19 cellular contexts compared by ENCODE assay signal in the genomic region with DNA sequence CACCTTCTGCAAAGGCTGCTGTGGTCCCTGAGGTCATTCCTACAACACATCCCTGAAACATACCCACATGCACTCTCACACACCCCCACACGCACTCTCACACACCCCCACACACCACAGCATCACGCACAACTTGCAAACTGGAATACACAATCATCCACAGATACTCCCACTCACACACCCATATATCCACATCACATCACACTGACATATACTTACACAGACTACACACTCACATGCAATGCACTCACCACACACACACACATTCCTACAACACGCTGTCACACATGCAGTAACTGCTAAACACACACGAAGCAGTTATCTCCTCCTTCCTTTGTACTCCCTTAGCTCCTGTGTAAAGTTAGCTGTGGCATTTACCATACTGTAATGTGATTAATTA. TPM values are rescaled to one million over a fixed set of nuclear protein-coding genes. Genes with fewer than 3 reads are reported as not detected.
DNase-seq lines count a peak whose midpoint lies in the region; ATAC-seq, FAIRE-seq and TF ChIP-seq lines count a peak whose summit lies in the region.
"Had no signal": no experiment of that assay in that cellular context is flagged by ENCODE, and none has a peak within 500 bp of the region (broad histone marks: within the 10 kb centered on the region; RNA-seq: fewer than 3 reads in every experiment).

No MANE protein-coding gene starts in this region.

- BruUV-seq in HepG2 (replicated peaks; lab: Mats Ljungman, UMichigan): no TSS peak

- no peaks in the 10 kb centered on the region for H3K79me2 ChIP-seq in HepG2 (ENCODE audit: insufficient read depth, low read length)
- H3K79me2 ChIP-seq in fibroblast of lung (ENCODE audit: control insufficient read depth, insufficient read depth, low read length): no peaks in the 10 kb centered on the region

- H3K4me3 ChIP-seq in HepG2 (replicated peaks in 1 of 3; ENCODE audit: insufficient read depth in 1 of 3, low read depth in 2 of 3, low read length in 3 of 3) (no peak overlapping the region), right lobe of liver (no peak overlapping the region), fibroblast of lung (replicated peaks in 1 of 4; ENCODE audit: control extremely low read depth in 1 of 4, insufficient read depth in 1 of 4, low read depth in 3 of 4, low read length in 4 of 4) (no peak overlapping the region)
- H3K4me3 ChIP-seq: gastrocnemius medialis, pancreas had no signal

- peaks cover 53% of the 10 kb centered on the region for H3K4me1 Mint-ChIP-seq in nephron
- H3K4me1 Mint-ChIP-seq: activated CD4-positive, alpha-beta memory T cell treated with anti-CD3 and anti-CD28 coated beads, Interleukin-2, amount 10 ng/mL, durations not matched to agents 7 days and 5 days; CD4-positive, CD25-positive, alpha-beta regulatory T cell; memory B cell had no signal

- WGBS in HepG2 (ENCODE audit: low lambda C conversion rate): 36% methylated on average over 4 of the region's 4 CpGs
- 48% methylated on average over 4 of the region's 4 CpGs for WGBS in right lobe of liver (ENCODE audit: insufficient coverage, low coverage, low lambda C conversion rate, missing lambda C conversion rate)

- peak; percentile 42 for FAIRE-seq in HepG2 (lab: Jason Lieb, UNC)
- peak; percentile 96 for FAIRE-seq in urothelium cell line (lab: Jason Lieb, UNC)
- FAIRE-seq: pancreas, TTC549 had no signal

- no peaks in the 10 kb centered on the region for H3K36me3 ChIP-seq in HepG2 (replicated peaks in 1 of 2; ENCODE audit: control insufficient read depth in 1 of 2, insufficient read depth in 2 of 2, low read length in 2 of 2)
- no peaks in the 10 kb centered on the region for H3K36me3 ChIP-seq in right lobe of liver
- H3K36me3 ChIP-seq in fibroblast of lung (ENCODE audit: control insufficient read depth, insufficient read depth, low read length): no peaks in the 10 kb centered on the region
- H3K36me3 ChIP-seq: gastrocnemius medialis, pancreas had no signal

- ATAC-seq in HepG2: no peak; the same call in 1 of the 3 replicates
- ATAC-seq in right lobe of liver: no peak
- ATAC-seq in HG03175 (IDR thresholded peaks at IDR 0.05; ENCODE audit: unreplicated experiment): no peak
- ATAC-seq: HCT116 had no signal

- H4K20me1 ChIP-seq in HepG2 (ENCODE audit: insufficient read depth, low read length): no peaks in the 10 kb centered on the region
- H4K20me1 ChIP-seq in fibroblast of lung (ENCODE audit: control insufficient read depth, extremely low read depth, insufficient read depth, low read length): no peaks in the 10 kb centered on the region

- no peak for TF ChIP-seq EP300 in HepG2 (IDR thresholded peaks at IDR 0.05; ENCODE audit: low read depth in 2 of 2, low read length in 2 of 2)
- TF ChIP-seq EP300 in HepG2 (CRISPR knock-in tag; IDR thresholded peaks at IDR 0.05; ENCODE audit: borderline replicate concordance): no peak

- H3K9ac ChIP-seq in HepG2 (ENCODE audit: insufficient read depth, low read depth, low read length) (no peak overlapping the region), fibroblast of lung (ENCODE audit: insufficient read depth, low read length) (no peak overlapping the region)

- no peak for DNase-seq in HepG2 (ENCODE audit: low spot score)
- no peak for DNase-seq in right lobe of liver
- DNase-seq in fibroblast of lung (ENCODE audit: low read depth in 2 of 2): peak; percentile 46 to 82
- DNase-seq in urothelium cell line (ENCODE audit: low spot score): no peak
- DNase-seq in GM19240 (ENCODE audit: insufficient read length, low spot score): no peak
- DNase-seq in GF-D8 (lab: John Stamatoyannopoulos, UW): no peak
- DNase-seq: 8988T; activated CD4-positive, alpha-beta memory T cell treated with anti-CD3 and anti-CD28 coated beads, Interleukin-2, amount 10 ng/mL, durations not matched to agents 7 days and 5 days; CD4-positive, CD25-positive, alpha-beta regulatory T cell; gastrocnemius medialis; NCI-H1694; NCI-H510A treated with DMSO at 0.1 percent for 48 hours; pancreas had no signal

- H2AFZ ChIP-seq in HepG2 (ENCODE audit: low read length) (no peak overlapping the region), fibroblast of lung (ENCODE audit: low read length) (no peak overlapping the region)

- POLR2A ChIA-PET in HepG2 (lab: Yijun Ruan, JAX): no interaction called here

- no peaks in the 10 kb centered on the region for H3K36me3 Mint-ChIP-seq in nephron (ENCODE audit: low read depth)
- H3K36me3 Mint-ChIP-seq: CD4-positive, CD25-positive, alpha-beta regulatory T cell had no signal

- CTCF ChIA-PET in HepG2 (lab: Yijun Ruan, JAX; ENCODE audit: low intra/inter-chr PET ratio, low total read pairs): no interaction called here

- TF ChIP-seq RAD21 in HepG2 (CRISPR knock-in tag; IDR thresholded peaks at IDR 0.05): no peak

- peak overlapping the region; percentile 80 to 95 (median 89) for H3K27ac Mint-ChIP-seq in nephron
- H3K27ac Mint-ChIP-seq: activated CD4-positive, alpha-beta memory T cell treated with anti-CD3 and anti-CD28 coated beads, Interleukin-2, amount 10 ng/mL, durations not matched to agents 7 days and 5 days; CD4-positive, CD25-positive, alpha-beta regulatory T cell; memory B cell had no signal

- H3K27me3 Mint-ChIP-seq in nephron (ENCODE audit: low read depth): peaks cover 8% of the 10 kb centered on the region

- H3K9me3 Mint-ChIP-seq in nephron: no peaks in the 10 kb centered on the region
- H3K9me3 Mint-ChIP-seq: CD4-positive, CD25-positive, alpha-beta regulatory T cell had no signal

- TF ChIP-seq POLR2A in HepG2 (IDR thresholded peaks at IDR 0.05; ENCODE audit: insufficient read depth in 1 of 2, low read depth in 2 of 2, low read length in 2 of 2) (no peak), right lobe of liver (IDR thresholded peaks at IDR 0.05) (no peak)

- H3K9me3 ChIP-seq in HepG2 (ENCODE audit: low read length) (no peaks in the 10 kb centered on the region), right lobe of liver (no peaks in the 10 kb centered on the region), fibroblast of lung (ENCODE audit: control insufficient read depth, insufficient read depth, low read depth, low read length) (no peaks in the 10 kb centered on the region)
- H3K9me3 ChIP-seq: gastrocnemius medialis, pancreas had no signal

- peaks cover 3 to 27% of the 10 kb centered on the region in 2 experiments; a peak in 3 of 5 replicates for H3K27me3 ChIP-seq in HepG2 (ENCODE audit: control insufficient read depth in 1 of 2, insufficient read depth in 2 of 2, low read length in 2 of 2)
- H3K27me3 ChIP-seq in right lobe of liver: no peaks in the 10 kb centered on the region
- H3K27me3 ChIP-seq in fibroblast of lung (ENCODE audit: control insufficient read depth, insufficient read depth, low read length): no peaks in the 10 kb centered on the region
- H3K27me3 ChIP-seq: gastrocnemius medialis, pancreas had no signal

- H3K4me3 Mint-ChIP-seq in nephron: peak overlapping the region in 1 of 3 experiments; percentile 21
- H3K4me3 Mint-ChIP-seq: activated CD4-positive, alpha-beta memory T cell treated with anti-CD3 and anti-CD28 coated beads, Interleukin-2, amount 10 ng/mL, durations not matched to agents 7 days and 5 days; CD4-positive, CD25-positive, alpha-beta regulatory T cell; memory B cell had no signal

- H3K27ac ChIP-seq in HepG2 (ENCODE audit: extremely low read length, insufficient read depth, low read length): no peak overlapping the region
- no peak overlapping the region for H3K27ac ChIP-seq in right lobe of liver
- no peak overlapping the region for H3K27ac ChIP-seq in fibroblast of lung (ENCODE audit: insufficient read depth, low read length)
- H3K27ac ChIP-seq: pancreas had no signal

- TF ChIP-seq CTCF in HepG2 (CRISPR knock-in tag; IDR thresholded peaks at IDR 0.05) (no peak), right lobe of liver (IDR thresholded peaks at IDR 0.05) (no peak), fibroblast of lung (conservative IDR thresholded peaks at IDR 0.05 in 1 of 2, IDR thresholded peaks at IDR 0.05 in 1 of 2; ENCODE audit: low read depth in 1 of 2, low read length in 2 of 2) (no peak), nephron (IDR thresholded peaks at IDR 0.05; ENCODE audit: unreplicated experiment in 3 of 3) (no peak)

- peaks cover 9% of the 10 kb centered on the region; the same call in 1 of the 2 replicates for H3K4me1 ChIP-seq in HepG2 (ENCODE audit: insufficient read depth, low read length)
- no peaks in the 10 kb centered on the region for H3K4me1 ChIP-seq in right lobe of liver
- H3K4me1 ChIP-seq in fibroblast of lung (ENCODE audit: control insufficient read depth, extremely low read depth, insufficient read depth, low read length): no peaks in the 10 kb centered on the region
- H3K4me1 ChIP-seq: pancreas had no signal

- in situ Hi-C loops in HepG2 (cut with HindIII; ENCODE audit: extremely low pct_ligation_motif_present, low pct_unique_long_range_greater_than_20kb): no loop called here

- H3K4me2 ChIP-seq in HepG2 (ENCODE audit: low read depth, low read length) (no peak overlapping the region), fibroblast of lung (ENCODE audit: extremely low read depth, insufficient read depth, low read length) (no peak overlapping the region)

- intact Hi-C loops in HepG2 (cut with micrococcal nuclease; ENCODE audit: unreplicated experiment): no loop called here
- intact Hi-C loops in right lobe of liver (cut with DNase I): no loop called here

RNA-seq across cellular contexts. Expression of gene PKDCC, which starts 57.1 kb away (rescaled TPM):
- total RNA-seq in HepG2 (2016; rRNA removed; fragmentation: Illumina TruSeq; extraction: Trizol): 28.5 and 52.6 TPM in 2 replicates
- 29.8 and 32.7 TPM in 2 replicates for total RNA-seq in HepG2 (2016; cell fraction: cytosol; rRNA removed; fragmentation: Illumina TruSeq; extraction: Trizol; ENCODE audit: low read depth)
- total RNA-seq in HepG2 (2016; cell fraction: insoluble cytoplasmic fraction; rRNA removed; fragmentation: Illumina TruSeq; extraction: Trizol): 26.0 and 48.3 TPM in 2 replicates
- total RNA-seq in HepG2 (2016; cell fraction: membrane; rRNA removed; fragmentation: Illumina TruSeq; extraction: Trizol): 54.4 and 56.9 TPM in 2 replicates
- total RNA-seq in HepG2 (2016; cell fraction: nucleus; rRNA removed; fragmentation: Illumina TruSeq; extraction: Trizol): 54.4 and 55.1 TPM in 2 replicates
- 58.8 and 61.3 TPM in 2 replicates for polyA plus RNA-seq in HepG2 (2011; rRNA removed)
- polyA plus RNA-seq in HepG2 (2011; cell fraction: cytosol; rRNA removed): 38.5 and 60.7 TPM in 2 replicates
- polyA plus RNA-seq in HepG2 (2011; cell fraction: nucleus; rRNA removed): 143 and 171 TPM in 2 replicates
- 40.4 and 41.4 TPM in 2 replicates for polyA plus RNA-seq in HepG2 (2012)
- 17.4 and 18.8 TPM in 2 replicates for polyA plus RNA-seq in HepG2 (2016; cell fraction: cytosol; fragmentation: Illumina TruSeq; extraction: Trizol; ENCODE audit: low read depth)
- 22.6 and 27.6 TPM in 2 replicates for polyA plus RNA-seq in HepG2 (2016; cell fraction: insoluble cytoplasmic fraction; fragmentation: Illumina TruSeq; extraction: Trizol; ENCODE audit: low read depth)
- 33.9 and 35.9 TPM in 2 replicates for polyA plus RNA-seq in HepG2 (2016; cell fraction: membrane; fragmentation: Illumina TruSeq; extraction: Trizol; ENCODE audit: low read depth)
- polyA plus RNA-seq in HepG2 (2016; cell fraction: nucleus; fragmentation: Illumina TruSeq; extraction: Trizol; ENCODE audit: insufficient read depth, low read depth): 102 and 113 TPM in 2 replicates
- 71.1 and 76.2 TPM in 2 replicates for polyA minus RNA-seq in HepG2 (2011; rRNA and poly(A)+ RNA removed; ENCODE audit: low replicate concordance)
- polyA minus RNA-seq in HepG2 (2011; cell fraction: cytosol; rRNA and poly(A)+ RNA removed): 18.8 and 24.4 TPM in 2 replicates
- 23.2 and 26.8 TPM in 2 replicates for polyA minus RNA-seq in HepG2 (2011; cell fraction: nucleus; rRNA and poly(A)+ RNA removed)
- 10 to 100 TPM in 4 of 6 experiments, 1 to 10 TPM in 2; 8.2 to 20.9 (median 12.3) TPM for total RNA-seq in right lobe of liver
- 63.9 and 70.1 TPM in 2 replicates for total RNA-seq in fibroblast of lung
- 48.4 and 70.3 TPM in 2 replicates for polyA plus RNA-seq in fibroblast of lung
- 31.1 and 43.1 TPM in 2 replicates for polyA plus RNA-seq in fibroblast of lung (2012)
- 51.4 and 159 TPM in 2 replicates for polyA minus RNA-seq in fibroblast of lung (ENCODE audit: low replicate concordance)
- total RNA-seq: activated CD4-positive, alpha-beta memory T cell treated with anti-CD3 and anti-CD28 coated beads, Interleukin-2, amount 10 ng/mL, durations not matched to agents 7 days and 5 days; CD4-positive, CD25-positive, alpha-beta regulatory T cell; OCI-LY7 had no signal
- polyA plus RNA-seq: CD4-positive, CD25-positive, alpha-beta regulatory T cell had no signal

Comparison
In these comparisons a context has a peak if more than half of its experiments do, and no peak if none do; other contexts are left out.
1. DNase-seq: peak in fibroblast of lung (2 of 2); none in HepG2 (single experiment), right lobe of liver (0 of 3), urothelium cell line (single experiment), GM19240 (single experiment) and GF-D8 (single experiment).